23 cellular contexts compared by ENCODE assay signal in the genomic region with DNA sequence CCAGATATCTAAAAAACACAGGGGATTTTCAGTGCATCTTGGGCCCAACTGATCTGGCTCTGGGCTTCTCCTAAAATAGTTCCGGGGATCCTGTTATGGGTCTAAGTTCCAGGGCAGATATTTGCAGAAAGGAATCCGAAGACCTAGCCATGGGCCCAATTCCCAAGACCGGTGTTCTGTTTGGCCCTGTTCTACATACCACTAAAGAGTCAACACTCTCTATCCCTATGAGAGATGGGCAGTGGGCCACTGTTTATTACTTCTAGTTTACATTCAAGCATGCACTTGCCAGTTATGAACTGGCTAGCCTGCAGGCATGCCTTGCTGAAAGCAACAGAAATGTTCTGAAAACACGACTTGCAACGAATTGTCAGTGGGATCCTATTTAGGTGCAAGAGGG.
"Had no signal": no experiment of that assay in that cellular context is flagged by ENCODE, and none has a peak within 500 bp of the region (broad histone marks: within the 10 kb centered on the region; RNA-seq: fewer than 3 reads in every experiment).

No MANE protein-coding gene starts in this region.

- H3K4me1 ChIP-seq: pancreas, right atrium auricular region, thyroid gland, vagina had no signal

- H3K27me3 ChIP-seq: dorsolateral prefrontal cortex, hepatocyte, neutrophil, pancreas, right atrium auricular region, thyroid gland, vagina had no signal

- H3K36me3 ChIP-seq: neutrophil, pancreas, right atrium auricular region, thyroid gland, vagina had no signal

- DNase-seq: dorsolateral prefrontal cortex; effector CD4-positive, alpha-beta T cell; head of caudate nucleus; kidney; natural killer cell; pancreas; stimulated activated CD4-positive, alpha-beta T cell treated with anti-CD3 and anti-CD28 coated beads, Interleukin-12 subunit alpha, Interleukin-12 subunit beta, amount 100 ng/mL, for 4 hours; stimulated activated CD4-positive, alpha-beta T cell treated with anti-CD3 and anti-CD28 coated beads, Interleukin-1b, Interleukin-23, amount 100 ng/mL, for 48 hours; stimulated activated CD4-positive, alpha-beta T cell treated with anti-CD3 and anti-CD28 coated beads, Interleukin-4, amount 100 ng/mL, for 1 hour; stimulated activated CD8-positive, alpha-beta memory T cell treated with anti-CD3 and anti-CD28 coated beads, Interleukin-4, amount 100 ng/mL, for 48 hours; stimulated activated naive CD4-positive, alpha-beta T cell; stimulated activated naive CD8-positive, alpha-beta T cell treated with anti-CD3 and anti-CD28 coated beads, Interleukin-15, amount 100 ng/mL, for 72 hours; thyroid gland; trophoblast cell had no signal

- H3K4me3 ChIP-seq: dorsolateral prefrontal cortex, hepatocyte, pancreas, right atrium auricular region, smooth muscle cell, thyroid gland, vagina had no signal

- ATAC-seq: esophagus mucosa; left lobe of liver; natural killer cell; pancreas; sciatic nerve; stimulated activated naive CD8-positive, alpha-beta T cell treated with anti-CD3 and anti-CD28 coated beads, Interleukin-15, amount 100 ng/mL, for 72 hours had no signal

- H3K9me3 ChIP-seq: neutrophil, pancreas, right atrium auricular region, thyroid gland, vagina had no signal

- H3K27ac ChIP-seq: dorsolateral prefrontal cortex, epithelial cell of prostate, hepatocyte, neutrophil, pancreas, right atrium auricular region, thyroid gland, vagina had no signal
